Comparison of ENCODE assay signal across 1 cellular context in the genomic region with DNA sequence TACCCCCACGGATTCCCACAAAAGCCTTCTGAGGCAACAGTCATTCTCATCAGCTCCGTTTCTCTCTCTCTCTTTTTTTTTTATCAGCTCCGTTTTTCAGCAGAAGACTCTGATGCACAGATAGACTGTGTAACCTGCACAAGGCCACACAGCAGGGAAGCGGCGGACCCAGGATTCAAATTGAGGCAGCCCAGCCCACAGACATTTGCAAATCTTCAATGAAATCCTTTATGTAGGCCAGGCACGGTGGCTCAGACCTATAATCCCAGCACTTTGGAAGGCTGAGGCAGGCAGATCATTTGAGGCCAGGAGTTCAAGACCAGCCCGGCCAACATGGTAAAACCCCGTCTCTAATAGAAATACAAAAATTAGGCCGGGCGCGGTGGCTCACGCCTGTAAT.
TF ChIP-seq lines count a peak whose summit lies in the region.

No MANE protein-coding gene starts in this region.

TF ChIP-seq in HepG2, 621 proteins besides CTCF, POLR2A, EP300 and RAD21:
- TF ChIP-seq ZNF768 (CRISPR knock-in tag; IDR thresholded peaks at IDR 0.05) (peak; percentile 81), ZMYM3 (CRISPR knock-in tag; IDR thresholded peaks at IDR 0.05) (peak; percentile 56; the same call in 1 of the 2 replicates), ZBTB1 (CRISPR knock-in tag; IDR thresholded peaks at IDR 0.05; ENCODE audit: borderline replicate concordance) (no peak)
